8 cellular contexts compared by ENCODE assay signal in the genomic region with DNA sequence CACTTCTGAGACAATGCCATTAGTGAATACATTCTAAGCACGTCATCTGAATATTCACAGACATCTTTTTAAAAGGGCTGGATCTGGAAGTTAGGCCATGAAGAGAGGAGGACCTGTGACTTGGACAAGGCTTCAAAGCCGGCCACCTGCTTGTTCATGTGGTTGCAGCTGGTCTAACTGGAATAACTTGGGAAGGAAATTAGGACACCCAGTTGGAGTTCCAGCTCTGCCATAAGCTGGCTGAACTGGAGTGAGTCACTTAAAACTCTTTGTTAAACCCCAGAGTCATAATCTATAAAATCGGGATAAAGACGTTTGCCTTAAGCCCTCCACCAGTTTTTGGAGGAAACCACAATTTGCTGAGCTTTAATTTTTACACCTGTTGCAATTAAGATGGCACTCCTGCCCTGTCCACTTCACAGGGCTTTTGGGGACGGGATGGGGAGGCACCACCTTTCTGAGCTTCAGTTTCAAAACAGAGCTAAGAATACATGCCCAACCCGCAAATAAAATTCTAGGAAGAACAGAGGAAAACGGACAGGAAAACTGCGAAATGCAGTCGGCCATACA. TPM values are rescaled to one million over a fixed set of nuclear protein-coding genes. Genes with fewer than 3 reads are reported as not detected.
DNase-seq lines count a peak whose midpoint lies in the region; ATAC-seq and TF ChIP-seq lines count a peak whose summit lies in the region.

No MANE protein-coding gene starts in this region.

- TF ChIP-seq CTCF in ascending aorta (IDR thresholded peaks at IDR 0.05) = no peak
- no peak for TF ChIP-seq CTCF in liver (IDR thresholded peaks at IDR 0.05; ENCODE audit: low read depth, low read length, missing input control)
- TF ChIP-seq CTCF in tibial nerve (IDR thresholded peaks at IDR 0.05) = no peak

- TF ChIP-seq RAD21 in liver (IDR thresholded peaks at IDR 0.05) = no peak

- H3K27ac ChIP-seq in HUES6 (ENCODE audit: low read depth, low read length) (no peak overlapping the region), ascending aorta (peak overlapping the region; percentile 91 to 97), liver (ENCODE audit: low read depth in 1 of 2, low read length in 2 of 2) (peak overlapping the region; percentile 74 to 99), tibial nerve (peak overlapping the region; percentile 84 to 98 (median 98))

- DNase-seq in ELR (ENCODE audit: low read depth) = peak; percentile 29
- no peak for DNase-seq in ascending aorta (ENCODE audit: low spot score in 2 of 2)
- DNase-seq in tibial nerve (ENCODE audit: low spot score in 2 of 2) = no peak
- DNase-seq in iPS-NIHi11 (ENCODE audit: low spot score) = no peak
- DNase-seq in cerebellum (ENCODE audit: low spot score) = no peak

- H3K9me3 ChIP-seq in HUES6 (ENCODE audit: control insufficient read depth, insufficient read depth, low read depth, low read length) = no peaks in the 10 kb centered on the region
- no peaks in the 10 kb centered on the region for H3K9me3 ChIP-seq in ascending aorta
- no peaks in the 10 kb centered on the region for H3K9me3 ChIP-seq in liver (ENCODE audit: control insufficient read depth in 4 of 4, low read length in 3 of 4)
- H3K9me3 ChIP-seq in tibial nerve = no peaks in the 10 kb centered on the region

- H3K36me3 ChIP-seq in HUES6 (ENCODE audit: control insufficient read depth, insufficient read depth, low read length) (no peaks in the 10 kb centered on the region), ascending aorta (no peaks in the 10 kb centered on the region), liver (ENCODE audit: control insufficient read depth in 4 of 4, insufficient read depth in 3 of 4, low read depth in 1 of 4, low read length in 3 of 4) (no peaks in the 10 kb centered on the region), tibial nerve (no peaks in the 10 kb centered on the region)

- TF ChIP-seq EP300 in tibial nerve (IDR thresholded peaks at IDR 0.05) = no peak

- TF ChIP-seq POLR2A in tibial nerve (IDR thresholded peaks at IDR 0.05) = no peak

- no peak for ATAC-seq in GM21619 (IDR thresholded peaks at IDR 0.05; ENCODE audit: unreplicated experiment)

- peaks cover 19% of the 10 kb centered on the region for H3K4me1 ChIP-seq in HUES6 (ENCODE audit: control insufficient read depth, insufficient read depth, low read length)
- no peaks in the 10 kb centered on the region for H3K4me1 ChIP-seq in ascending aorta
- peaks cover 3 to 18% (median 14%) of the 10 kb centered on the region in 4 donors for H3K4me1 ChIP-seq in liver (ENCODE audit: control insufficient read depth in 4 of 4, insufficient read depth in 4 of 4, low read length in 3 of 4)
- H3K4me1 ChIP-seq in tibial nerve = peaks cover 0 to 20% (median 5%) of the 10 kb centered on the region in 4 donors

- 19% methylated on average over 9 of the region's 9 CpGs for WGBS in liver
- 28 to 29% methylated on average over 9 of the region's 9 CpGs for WGBS in tibial nerve, 2 donors

- intact Hi-C loops in ascending aorta (cut with DNase I) = loop anchor here (1.0 to 10.0 kb wide), 9 partner anchors 86 to 931 kb away; partner anchors contain the start of genes ALG2, ERP44, INVS and MSANTD3

- H3K9ac ChIP-seq in HUES6 (ENCODE audit: low read length) (no peak overlapping the region), liver (ENCODE audit: low read depth in 1 of 2, low read length in 2 of 2) (peak overlapping the region; percentile 50 to 84)

- H3K27me3 ChIP-seq in HUES6 (ENCODE audit: control insufficient read depth, insufficient read depth, low read length) (no peaks in the 10 kb centered on the region), ascending aorta (no peaks in the 10 kb centered on the region), liver (ENCODE audit: control insufficient read depth in 4 of 4, insufficient read depth in 4 of 4, low read length in 3 of 4) (no peaks in the 10 kb centered on the region), tibial nerve (no peaks in the 10 kb centered on the region)

- H3K4me3 ChIP-seq in HUES6 (ENCODE audit: low read depth, low read length) (peak overlapping the region; percentile 72), ascending aorta (peak overlapping the region; percentile 74 to 99), liver (ENCODE audit: low read depth in 1 of 3, low read length in 3 of 3) (peak overlapping the region; percentile 89 to 98 (median 96)), tibial nerve (peak overlapping the region; percentile 62 to 92 (median 84))

TF ChIP-seq in liver, 16 proteins besides CTCF, POLR2A, EP300 and RAD21:
- TF ChIP-seq JUND (IDR thresholded peaks at IDR 0.05) (no peak), ZBTB33 (IDR thresholded peaks at IDR 0.05) (no peak), RXRA (IDR thresholded peaks at IDR 0.05) (no peak), NR2F2 (IDR thresholded peaks at IDR 0.05) (no peak), HNF4G (IDR thresholded peaks at IDR 0.05) (no peak), YY1 (IDR thresholded peaks at IDR 0.05) (no peak)
- TF ChIP-seq, protein P1, sequence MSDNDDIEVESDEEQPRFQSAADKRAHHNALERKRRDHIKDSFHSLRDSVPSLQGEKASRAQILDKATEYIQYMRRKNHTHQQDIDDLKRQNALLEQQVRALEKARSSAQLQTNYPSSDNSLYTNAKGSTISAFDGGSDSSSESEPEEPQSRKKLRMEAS (IDR thresholded peaks at IDR 0.05) = no peak

RNA-seq across cellular contexts. Expression of gene STX17, which starts 0.5 kb away (rescaled TPM):
- total RNA-seq in ascending aorta (24.9 TPM), liver (10 to 100 TPM; 20.1 to 30.9 TPM), tibial nerve (10 to 100 TPM; 24.3 to 43.1 (median 33.7) TPM), cerebellum (19.1 TPM)
- polyA plus RNA-seq in liver = 10 to 100 TPM in 1 of 2 donors, 1 to 10 TPM in 1; 8.3 to 22.2 TPM
